1 cellular context compared by ENCODE assay signal in genomic region chr3:191340976-191341375, GRCh38.
TF ChIP-seq lines count a peak whose summit lies in the region.

No MANE protein-coding gene starts in this region.

TF ChIP-seq in GM12878, 131 proteins besides CTCF, POLR2A, EP300 and RAD21 (continued from another document):
- no peak for TF ChIP-seq ZBTB11 (CRISPR knock-in tag; IDR thresholded peaks at IDR 0.05)
- TF ChIP-seq PKNOX1 (IDR thresholded peaks at IDR 0.05), result no peak
- TF ChIP-seq STAT1 (conservative IDR thresholded peaks at IDR 0.05), result no peak
- TF ChIP-seq DPF2 (IDR thresholded peaks at IDR 0.05), result no peak
- no peak for TF ChIP-seq SMAD1 (IDR thresholded peaks at IDR 0.05; ENCODE audit: low read depth, partially characterized antibody)
- no peak for TF ChIP-seq MEF2B (IDR thresholded peaks at IDR 0.05; ENCODE audit: partially characterized antibody, poor library complexity, severe bottlenecking)
- TF ChIP-seq IKZF2 (IDR thresholded peaks at IDR 0.05), result no peak
- TF ChIP-seq SP1 (IDR thresholded peaks at IDR 0.05; ENCODE audit: low read depth, low read length), result no peak
- no peak for TF ChIP-seq FOXK2 (IDR thresholded peaks at IDR 0.05)
- no peak for TF ChIP-seq SRF (IDR thresholded peaks at IDR 0.05; ENCODE audit: low read depth in 2 of 2, low read length in 2 of 2)
